Comparison of ENCODE assay signal across 9 cellular contexts in the genomic region with DNA sequence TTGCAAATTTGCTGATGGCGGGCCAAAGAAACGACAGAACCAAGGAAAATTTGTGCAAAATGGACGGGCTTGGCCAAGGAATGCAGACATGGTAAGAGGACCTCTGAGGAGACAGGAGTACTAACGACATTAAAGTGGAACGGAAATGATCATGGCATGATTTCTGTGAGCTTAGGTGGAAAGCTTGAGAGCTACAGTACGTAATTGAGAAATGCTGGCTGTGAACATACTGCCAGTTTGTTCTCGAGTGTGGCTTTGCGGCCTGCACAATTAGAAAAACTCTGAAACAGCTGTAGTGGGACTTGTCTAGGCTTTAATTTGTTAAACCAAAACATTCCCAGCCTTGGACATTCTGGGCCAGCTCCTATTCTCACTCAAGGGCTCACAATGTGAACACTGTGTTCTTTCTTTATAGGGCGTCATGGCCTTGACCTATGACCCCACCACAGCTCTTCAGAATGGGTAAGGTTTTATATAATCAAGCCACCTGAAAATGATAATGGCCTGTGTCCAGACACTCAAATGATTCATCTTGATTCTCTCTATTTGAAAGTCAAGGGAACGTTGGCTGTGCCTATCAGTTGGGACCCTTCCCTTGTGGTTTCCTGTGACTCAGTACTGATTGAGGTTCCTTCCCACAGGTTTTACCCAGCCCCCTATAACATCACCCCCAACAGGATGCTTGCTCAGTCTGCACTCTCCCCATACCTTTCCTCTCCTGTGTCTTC. TPM values are rescaled to one million over a fixed set of nuclear protein-coding genes. Genes with fewer than 3 reads are reported as not detected.
DNase-seq lines count a peak whose midpoint lies in the region; ATAC-seq and TF ChIP-seq lines count a peak whose summit lies in the region.
"Had no signal": no experiment of that assay in that cellular context is flagged by ENCODE, and none has a peak within 500 bp of the region (broad histone marks: within the 10 kb centered on the region; RNA-seq: fewer than 3 reads in every experiment).

No MANE protein-coding gene starts in this region.

- H3K9me2 ChIP-seq in PC-3 (replicated peaks; ENCODE audit: low read length), result no peaks in the 10 kb centered on the region

- no peaks in the 10 kb centered on the region for H3K79me2 ChIP-seq in PC-3 (ENCODE audit: low read length)

- H3K9ac ChIP-seq in PC-3 (ENCODE audit: low read length), result no peak overlapping the region

- POLR2A ChIA-PET in PC-3 (lab: Charles Lee; ENCODE audit: unreplicated experiment), result no interaction called here

- H2AFZ ChIP-seq in PC-3 (ENCODE audit: low read length), result no peak overlapping the region

- BruUV-seq in PC-3 (replicated peaks; lab: Mats Ljungman, UMichigan), result no TSS peak

- no peaks in the 10 kb centered on the region for H3K36me3 Mint-ChIP-seq in natural killer cell

- H3K4me2 ChIP-seq in PC-3 (ENCODE audit: low read length), result peak overlapping the region; percentile 14; the same call in 1 of the 2 replicates

- no peaks in the 10 kb centered on the region for H3K27me3 ChIP-seq in PC-3 (ENCODE audit: low read length)
- H3K27me3 ChIP-seq: gastrocnemius medialis had no signal

- H4K20me1 ChIP-seq in PC-3 (ENCODE audit: low read length), result no peaks in the 10 kb centered on the region

- CTCF ChIA-PET in PC-3 (lab: Charles Lee), result interaction anchor here (0.5 to 1.1 kb wide), 3 partner anchors 55 to 120 kb away, joined by 3 to 4 read pairs (median 3); no protein-coding TSS in a partner anchor

- ATAC-seq in PC-3 (peak; percentile 81), natural killer cell (peak; percentile 77 to 87 (median 83)), HG03469 (IDR thresholded peaks at IDR 0.05; ENCODE audit: unreplicated experiment) (no peak), GM18868 (IDR thresholded peaks at IDR 0.05; ENCODE audit: unreplicated experiment) (no peak)
- ATAC-seq: gastrocnemius medialis had no signal

- no peaks in the 10 kb centered on the region for H3K9me3 Mint-ChIP-seq in natural killer cell

- TF ChIP-seq CTCF in GM13977 (IDR thresholded peaks at IDR 0.05; ENCODE audit: extremely low read depth, insufficient read depth, missing control alignments) (no peak), PC-3 (conservative IDR thresholded peaks at IDR 0.05; ENCODE audit: low read depth, low read length) (no peak), natural killer cell (IDR thresholded peaks at IDR 0.05) (no peak)

- in situ Hi-C loops in GM13977 (cut with MboI; ENCODE audit: low pct_unique_long_range_greater_than_20kb, low sequenced_read_pairs, unreplicated experiment), result loop anchor here (10.0 kb wide), 1 partner anchor 57 kb away; a partner anchor contains a TSS

- peaks cover 22% of the 10 kb centered on the region for H3K4me1 ChIP-seq in PC-3 (ENCODE audit: insufficient read depth, low read length)
- H3K4me1 ChIP-seq: gastrocnemius medialis had no signal

- intact Hi-C loops in PC-3 (cut with micrococcal nuclease), result no loop called here
- intact Hi-C loops in natural killer cell (cut with micrococcal nuclease), result no loop called here

- H3K27me3 Mint-ChIP-seq in natural killer cell (ENCODE audit: low read depth in 2 of 2), result no peaks in the 10 kb centered on the region

- H3K9me3 ChIP-seq in PC-3 (ENCODE audit: low read length), result no peaks in the 10 kb centered on the region
- H3K9me3 ChIP-seq: gastrocnemius medialis had no signal

- DNase-seq in GM13977 (ENCODE audit: low spot score) (peak; percentile 44), PC-3 (peak; percentile 78), astrocyte of the hippocampus (ENCODE audit: low read depth, low spot score) (peak; percentile 36), natural killer cell (no peak), COR-L47 (lab: John Stamatoyannopoulos, UW) (no peak), hypothalamus (lab: John Stamatoyannopoulos, UW) (no peak)
- DNase-seq: gastrocnemius medialis had no signal

- H3K4me1 Mint-ChIP-seq in natural killer cell, result peaks cover 13 to 18% of the 10 kb centered on the region in 2 donors

- H3K36me3 ChIP-seq in PC-3 (ENCODE audit: low read depth, low read length), result no peaks in the 10 kb centered on the region

- peak overlapping the region; percentile 37 for H3K4me3 Mint-ChIP-seq in natural killer cell

- no peaks in the 10 kb centered on the region for H3F3A ChIP-seq in PC-3 (ENCODE audit: low read length, unreplicated experiment)

- H3K27ac ChIP-seq in PC-3 (ENCODE audit: low read length), result peak overlapping the region; percentile 50
- H3K27ac ChIP-seq: gastrocnemius medialis had no signal

- H3K4me3 ChIP-seq in PC-3 (ENCODE audit: low read length), result no peak overlapping the region
- H3K4me3 ChIP-seq: gastrocnemius medialis had no signal

- H3K27ac Mint-ChIP-seq in natural killer cell, result peak overlapping the region; percentile 52 to 85

RNA-seq across cellular contexts. Expression of a gene that starts 48.5 kb away (rescaled TPM):
- total RNA-seq in PC-3 (2014; rRNA removed) (33.8 and 43.0 TPM in 2 replicates), natural killer cell (100 to 1,000 TPM; 320 to 354 (median 325) TPM)

RNA-seq across cellular contexts. Expression of a gene that starts 60.0 kb away (rescaled TPM):
- 10.2 and 11.5 TPM in 2 replicates for total RNA-seq in PC-3 (2014; rRNA removed)
- 10 to 100 TPM; 10.8 to 16.5 (median 15.6) TPM for total RNA-seq in natural killer cell

Comparison
In these comparisons a context has a peak if more than half of its experiments do, and no peak if none do; other contexts are left out.
1. DNase-seq: peak in GM13977 (single experiment), PC-3 (single experiment) and astrocyte of the hippocampus (single experiment); none in natural killer cell (single experiment), COR-L47 (single experiment) and hypothalamus (0 of 51).
2. ATAC-seq: peak in PC-3 (single experiment) and natural killer cell (3 of 3); none in HG03469 (single experiment) and GM18868 (single experiment).